In the genomic region with DNA sequence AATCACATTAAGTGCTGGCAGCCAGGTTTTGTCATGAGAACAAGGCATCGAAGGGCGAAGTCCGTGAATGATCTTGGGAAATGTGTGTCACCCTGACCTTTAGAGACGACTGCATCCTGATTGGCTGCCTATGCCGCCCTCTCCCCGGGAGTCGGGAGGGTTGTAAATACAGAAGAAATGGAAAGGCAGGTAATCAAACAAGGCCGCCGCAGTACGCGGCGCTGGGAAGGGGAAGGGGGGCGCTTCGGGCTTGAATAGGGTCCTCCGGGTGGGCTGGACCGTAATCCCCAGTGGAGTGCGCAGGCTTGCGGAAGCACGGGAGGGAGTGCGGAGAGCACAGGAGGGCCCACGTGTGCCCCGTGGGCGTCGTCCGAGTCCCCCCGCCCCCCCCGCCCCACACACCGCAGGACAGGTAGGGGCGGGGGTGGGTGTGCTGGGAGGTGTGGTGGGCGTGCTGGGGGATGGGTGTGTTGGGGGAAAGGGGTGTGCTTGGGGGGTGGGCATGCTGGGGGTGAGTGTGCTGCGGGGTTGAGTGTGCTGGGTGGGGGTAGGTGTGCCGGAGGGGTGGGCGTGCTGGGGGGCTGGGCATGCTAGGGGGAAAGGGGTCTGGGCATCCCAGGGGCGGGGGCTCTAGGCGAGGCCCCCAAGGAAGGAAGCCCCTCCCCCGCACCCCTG, we compare ENCODE assay signal across 8 cellular contexts.
DNase-seq lines count a peak whose midpoint lies in the region; ATAC-seq, FAIRE-seq and TF ChIP-seq lines count a peak whose summit lies in the region.

No MANE protein-coding gene starts in this region.

- H3K27ac ChIP-seq in A673 (ENCODE audit: low read depth, low read length, poor library complexity, severe bottlenecking), result peak overlapping the region; percentile 70
- H3K27ac ChIP-seq in HEK293 (ENCODE audit: extremely low read depth, low read depth, low read length), result peak overlapping the region; percentile 78
- H3K27ac ChIP-seq in small intestine (ENCODE audit: low read depth in 1 of 2, low read length in 1 of 2), result peak overlapping the region; percentile 72 to 98

- peaks cover 8% of the 10 kb centered on the region for H3K4me1 ChIP-seq in A673 (ENCODE audit: insufficient read depth, low read length, poor library complexity, severe bottlenecking)
- 0 out of 2 replicates have a peak, but pooled peaks cover 4% of the 10 kb centered on the region for H3K4me1 ChIP-seq in HEK293 (ENCODE audit: control insufficient read depth, insufficient read depth, low read length)
- H3K4me1 ChIP-seq in small intestine (ENCODE audit: control insufficient read depth in 2 of 2, insufficient read depth in 1 of 2, low read depth in 1 of 2, low read length in 1 of 2), result peaks cover 0 to 9% of the 10 kb centered on the region in 2 donors

- 0 to 1% (median 1%) methylated on average over 25 to 36 of the region's 36 CpGs for WGBS in small intestine, 3 donors

- no peak for FAIRE-seq in small intestine (lab: Jason Lieb, UNC)

- H3K27me3 ChIP-seq in A673 (replicated peaks; ENCODE audit: insufficient read depth, low read depth, low read length, poor library complexity) (no peaks in the 10 kb centered on the region), small intestine (ENCODE audit: control insufficient read depth in 2 of 2, insufficient read depth in 2 of 2, low read length in 2 of 2) (no peaks in the 10 kb centered on the region)

- BruUV-seq in A673 (replicated peaks; lab: Mats Ljungman, UMichigan), result no TSS peak

- in situ Hi-C loops in astrocyte of the spinal cord (cut with HindIII; ENCODE audit: low sequenced_read_pairs), result no loop called here

- ATAC-seq in GM18867 (IDR thresholded peaks at IDR 0.05; ENCODE audit: unreplicated experiment), result no peak

- TF ChIP-seq CTCF in A673 (conservative IDR thresholded peaks at IDR 0.05; ENCODE audit: low read depth, low read length) (no peak), HEK293 (tag by site-specific recombination; IDR thresholded peaks at IDR 0.05) (no peak), astrocyte of the spinal cord (IDR thresholded peaks at IDR 0.05; ENCODE audit: low read depth, low read length) (no peak)

- intact Hi-C loops in A673 (cut with micrococcal nuclease; ENCODE audit: unreplicated experiment), result no loop called here

- CTCF ChIA-PET in A673 (lab: Charles Lee), result no interaction called here
- CTCF ChIA-PET in HEK293 (lab: Yijun Ruan, JAX), result interaction anchor here (0.6 kb wide), 1 partner anchor 630 kb away, joined by 6 read pairs; no protein-coding TSS in a partner anchor

- H3K4me3 ChIP-seq in A673 (ENCODE audit: low read depth, low read length, poor library complexity, severe bottlenecking) (peak overlapping the region; percentile 82), HEK293 (ENCODE audit: low read depth, low read length) (peak overlapping the region; percentile 53), astrocyte of the spinal cord (ENCODE audit: low read depth, low read length) (peak overlapping the region; percentile 89), small intestine (ENCODE audit: low read depth in 1 of 2, low read length in 2 of 2) (peak overlapping the region; percentile 52 to 60)

- H3K36me3 ChIP-seq in A673 (ENCODE audit: insufficient read depth, low read length, poor library complexity, severe bottlenecking), result no peaks in the 10 kb centered on the region
- no peaks in the 10 kb centered on the region for H3K36me3 ChIP-seq in HEK293 (ENCODE audit: control insufficient read depth in 2 of 2, insufficient read depth in 1 of 2, low read length in 2 of 2)
- H3K36me3 ChIP-seq in small intestine (ENCODE audit: control insufficient read depth in 2 of 2, insufficient read depth in 2 of 2, low read length in 2 of 2), result no peaks in the 10 kb centered on the region

- DNase-seq in A673 (ENCODE audit: low spot score), result no peak
- peak; percentile 81 for DNase-seq in SW480 (ENCODE audit: low spot score)
- DNase-seq in astrocyte of the spinal cord (ENCODE audit: low read depth, low spot score), result peak; percentile 47
- peak; percentile 67 for DNase-seq in iPS-NIHi11 (ENCODE audit: low spot score)
- peak; percentile 95 for DNase-seq in small intestine
- DNase-seq in NCI-H2029 (lab: John Stamatoyannopoulos, UW), result no peak

- H3K9me3 ChIP-seq in A673 (ENCODE audit: low read depth, low read length, poor library complexity, severe bottlenecking) (no peaks in the 10 kb centered on the region), HEK293 (ENCODE audit: control insufficient read depth, insufficient read depth, low read depth, low read length) (no peaks in the 10 kb centered on the region), small intestine (ENCODE audit: control insufficient read depth, low read depth) (no peaks in the 10 kb centered on the region)

- POLR2A ChIA-PET in A673 (lab: Charles Lee; ENCODE audit: low non-redundant PET) (interaction anchor here (0.6 kb wide), 1 partner anchor 296 kb away, joined by 3 read pairs; no protein-coding TSS in a partner anchor), HEK293 (lab: Yijun Ruan, JAX) (interaction anchor here (1.0 kb wide), 1 partner anchor 727 kb away, joined by 3 read pairs; a partner anchor contains a TSS)

TF ChIP-seq in HEK293, 187 proteins besides CTCF, POLR2A, EP300 and RAD21 (continues in another document):
- TF ChIP-seq, protein P1, sequence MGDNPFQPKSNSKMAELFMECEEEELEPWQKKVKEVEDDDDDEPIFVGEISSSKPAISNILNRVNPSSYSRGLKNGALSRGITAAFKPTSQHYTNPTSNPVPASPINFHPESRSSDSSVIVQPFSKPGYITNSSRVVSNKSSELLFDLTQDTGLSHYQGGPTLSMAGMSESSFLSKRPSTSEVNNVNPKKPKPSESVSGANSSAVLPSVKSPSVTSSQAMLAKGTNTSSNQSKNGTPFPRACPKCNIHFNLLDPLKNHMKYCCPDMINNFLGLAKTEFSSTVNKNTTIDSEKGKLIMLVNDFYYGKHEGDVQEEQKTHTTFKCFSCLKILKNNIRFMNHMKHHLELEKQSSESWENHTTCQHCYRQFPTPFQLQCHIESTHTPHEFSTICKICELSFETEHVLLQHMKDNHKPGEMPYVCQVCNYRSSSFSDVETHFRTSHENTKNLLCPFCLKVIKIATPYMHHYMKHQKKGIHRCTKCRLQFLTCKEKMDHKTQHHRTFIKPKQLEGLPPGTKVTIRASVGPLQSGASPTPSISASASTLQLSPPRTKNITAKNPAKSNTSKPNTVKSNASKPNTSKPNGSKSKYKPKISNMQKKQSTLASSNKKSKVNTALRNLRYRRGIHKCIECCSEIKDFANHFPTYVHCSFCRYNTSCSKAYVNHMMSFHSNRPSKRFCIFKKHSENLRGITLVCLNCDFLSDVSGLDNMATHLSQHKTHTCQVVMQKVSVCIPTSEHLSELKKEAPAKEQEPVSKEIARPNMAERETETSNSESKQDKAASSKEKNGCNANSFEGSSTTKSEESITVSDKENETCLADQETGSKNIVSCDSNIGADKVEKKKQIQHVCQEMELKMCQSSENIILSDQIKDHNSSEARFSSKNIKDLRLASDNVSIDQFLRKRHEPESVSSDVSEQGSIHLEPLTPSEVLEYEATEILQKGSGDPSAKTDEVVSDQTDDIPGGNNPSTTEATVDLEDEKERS (tag by site-specific recombination; IDR thresholded peaks at IDR 0.05), result no peak
- TF ChIP-seq ZNF292 (tag by site-specific recombination; IDR thresholded peaks at IDR 0.05; ENCODE audit: borderline replicate concordance, low read depth) (no peak), ZNF394 (tag by site-specific recombination; IDR thresholded peaks at IDR 0.05; ENCODE audit: borderline replicate concordance) (no peak), KLF9 (tag by site-specific recombination; IDR thresholded peaks at IDR 0.05; ENCODE audit: low read depth) (peak; percentile 69; the same call in 1 of the 2 replicates), ZBTB8A (tag by site-specific recombination; IDR thresholded peaks at IDR 0.05) (no peak), RBAK (tag by site-specific recombination; IDR thresholded peaks at IDR 0.05) (no peak), ZNF561 (tag by site-specific recombination; IDR thresholded peaks at IDR 0.05; ENCODE audit: borderline replicate concordance) (peak; percentile 59; the same call in 1 of the 2 replicates), ZNF596 (tag by site-specific recombination; IDR thresholded peaks at IDR 0.05) (no peak)
- TF ChIP-seq, protein P2, sequence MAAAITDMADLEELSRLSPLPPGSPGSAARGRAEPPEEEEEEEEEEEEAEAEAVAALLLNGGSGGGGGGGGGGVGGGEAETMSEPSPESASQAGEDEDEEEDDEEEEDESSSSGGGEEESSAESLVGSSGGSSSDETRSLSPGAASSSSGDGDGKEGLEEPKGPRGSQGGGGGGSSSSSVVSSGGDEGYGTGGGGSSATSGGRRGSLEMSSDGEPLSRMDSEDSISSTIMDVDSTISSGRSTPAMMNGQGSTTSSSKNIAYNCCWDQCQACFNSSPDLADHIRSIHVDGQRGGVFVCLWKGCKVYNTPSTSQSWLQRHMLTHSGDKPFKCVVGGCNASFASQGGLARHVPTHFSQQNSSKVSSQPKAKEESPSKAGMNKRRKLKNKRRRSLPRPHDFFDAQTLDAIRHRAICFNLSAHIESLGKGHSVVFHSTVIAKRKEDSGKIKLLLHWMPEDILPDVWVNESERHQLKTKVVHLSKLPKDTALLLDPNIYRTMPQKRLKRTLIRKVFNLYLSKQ (tag by site-specific recombination; IDR thresholded peaks at IDR 0.05; ENCODE audit: borderline replicate concordance), result no peak
- TF ChIP-seq, protein P3, sequence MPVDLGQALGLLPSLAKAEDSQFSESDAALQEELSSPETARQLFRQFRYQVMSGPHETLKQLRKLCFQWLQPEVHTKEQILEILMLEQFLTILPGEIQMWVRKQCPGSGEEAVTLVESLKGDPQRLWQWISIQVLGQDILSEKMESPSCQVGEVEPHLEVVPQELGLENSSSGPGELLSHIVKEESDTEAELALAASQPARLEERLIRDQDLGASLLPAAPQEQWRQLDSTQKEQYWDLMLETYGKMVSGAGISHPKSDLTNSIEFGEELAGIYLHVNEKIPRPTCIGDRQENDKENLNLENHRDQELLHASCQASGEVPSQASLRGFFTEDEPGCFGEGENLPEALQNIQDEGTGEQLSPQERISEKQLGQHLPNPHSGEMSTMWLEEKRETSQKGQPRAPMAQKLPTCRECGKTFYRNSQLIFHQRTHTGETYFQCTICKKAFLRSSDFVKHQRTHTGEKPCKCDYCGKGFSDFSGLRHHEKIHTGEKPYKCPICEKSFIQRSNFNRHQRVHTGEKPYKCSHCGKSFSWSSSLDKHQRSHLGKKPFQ (tag by site-specific recombination; IDR thresholded peaks at IDR 0.05), result no peak

Comparison
In these comparisons a context has a peak if more than half of its experiments do, and no peak if none do; other contexts are left out.
1. DNase-seq: peak in SW480 (single experiment), astrocyte of the spinal cord (single experiment), iPS-NIHi11 (single experiment) and small intestine (single experiment); none in A673 (single experiment) and NCI-H2029 (single experiment).
2. Peak in every context shown above with its lines, with median percentiles within 50 percentile points of each other: H3K27ac ChIP-seq and H3K4me3 ChIP-seq.